Comparison of ENCODE assay signal across 29 cellular contexts in the genomic region with DNA sequence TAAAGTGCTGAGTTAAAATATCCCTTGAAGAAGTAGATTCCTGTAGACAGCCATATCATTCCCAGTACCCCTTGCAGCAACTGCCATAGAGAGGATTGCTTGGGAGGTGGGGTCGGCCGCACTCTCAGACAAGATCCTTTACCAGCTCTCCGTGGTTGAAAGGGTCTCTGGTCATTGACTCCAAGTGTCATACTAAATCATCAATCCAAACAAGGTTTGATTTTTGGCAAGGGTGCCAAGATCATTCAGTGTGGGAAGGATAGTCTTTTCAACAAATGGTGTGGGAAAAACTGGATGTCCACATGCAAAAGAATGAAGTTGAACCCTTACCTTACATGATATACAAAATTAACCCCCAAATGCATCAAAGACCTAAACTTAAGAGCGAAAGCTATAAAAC. TPM values are rescaled to one million over a fixed set of nuclear protein-coding genes. Genes with fewer than 3 reads are reported as not detected.
DNase-seq lines count a peak whose midpoint lies in the region; ATAC-seq, FAIRE-seq and TF ChIP-seq lines count a peak whose summit lies in the region.
"Had no signal": no experiment of that assay in that cellular context is flagged by ENCODE, and none has a peak within 500 bp of the region (broad histone marks: within the 10 kb centered on the region; RNA-seq: fewer than 3 reads in every experiment).

No MANE protein-coding gene starts in this region.

- no peaks in the 10 kb centered on the region for H3K79me2 ChIP-seq in osteoblast (ENCODE audit: insufficient read depth, low read length)

- no peaks in the 10 kb centered on the region for H3K9me3 ChIP-seq in osteoblast (ENCODE audit: low read depth, low read length)
- no peaks in the 10 kb centered on the region for H3K9me3 ChIP-seq in mucosa of descending colon
- H3K9me3 ChIP-seq: BE2C, BLaER1 had no signal

- no peak overlapping the region for H2AFZ ChIP-seq in osteoblast (ENCODE audit: low read length)

- no peaks in the 10 kb centered on the region for H3K36me3 Mint-ChIP-seq in activated CD8-positive, alpha-beta memory T cell treated with anti-CD3 and anti-CD28 coated beads, Interleukin-2, amount 10 ng/mL, durations not matched to agents 7 days and 5 days
- H3K36me3 Mint-ChIP-seq: CD14-positive monocyte; CD4-positive, alpha-beta memory T cell; CD4-positive, CD25-positive, alpha-beta regulatory T cell; CD8-positive, alpha-beta memory T cell had no signal

- no peak overlapping the region for H3K27ac Mint-ChIP-seq in activated CD8-positive, alpha-beta memory T cell treated with anti-CD3 and anti-CD28 coated beads, Interleukin-2, amount 10 ng/mL, durations not matched to agents 7 days and 5 days
- H3K27ac Mint-ChIP-seq: CD14-positive monocyte; CD4-positive, CD25-positive, alpha-beta regulatory T cell; CD8-positive, alpha-beta memory T cell had no signal

- H3K4me3 ChIP-seq in osteoblast (ENCODE audit: insufficient read depth, low read length) (no peak overlapping the region), mucosa of descending colon (no peak overlapping the region)
- H3K4me3 ChIP-seq: BLaER1, GM12878 had no signal

- DNase-seq in activated CD8-positive, alpha-beta memory T cell treated with anti-CD3 and anti-CD28 coated beads, Interleukin-2, amount 10 ng/mL, durations not matched to agents 7 days and 5 days: peak; percentile 26
- DNase-seq in activated CD8-positive, alpha-beta memory T cell treated with anti-CD3 and anti-CD28 coated beads, Interleukin-2, amount 50 U/mL, for 4 hours: no peak
- no peak for DNase-seq in HTR-8/SVneo (ENCODE audit: insufficient read length, low spot score)
- DNase-seq in osteoblast (ENCODE audit: insufficient read length, low spot score, missing footprints): peak; percentile 34
- DNase-seq in posterior vena cava (ENCODE audit: low spot score): peak; percentile 11
- DNase-seq in NCI-H2107 treated with DMSO at 0.1 percent for 48 hours (lab: John Stamatoyannopoulos, UW; ENCODE audit: unreplicated experiment): no peak
- DNase-seq in mucosa of descending colon: no peak
- DNase-seq: ACHN; BE2C; C1 segment of cervical spinal cord; CD4-positive, alpha-beta memory T cell; CD4-positive, CD25-positive, alpha-beta regulatory T cell; CD8-positive, alpha-beta memory T cell; COR-L47; DMS 273 treated with DMSO at 0.1 percent for 48 hours; DMS153; DMS53; DMS79; DND-41; EL; GDM1 had no signal

- H3K27me3 Mint-ChIP-seq in activated CD8-positive, alpha-beta memory T cell treated with anti-CD3 and anti-CD28 coated beads, Interleukin-2, amount 10 ng/mL, durations not matched to agents 7 days and 5 days: peaks cover 61% of the 10 kb centered on the region

- H3K9me3 Mint-ChIP-seq in activated CD8-positive, alpha-beta memory T cell treated with anti-CD3 and anti-CD28 coated beads, Interleukin-2, amount 10 ng/mL, durations not matched to agents 7 days and 5 days (ENCODE audit: low read depth): no peaks in the 10 kb centered on the region
- H3K9me3 Mint-ChIP-seq: CD4-positive, alpha-beta memory T cell had no signal

- peaks cover 10% of the 10 kb centered on the region for H3K4me1 ChIP-seq in osteoblast (ENCODE audit: insufficient read depth, low read length)
- H3K4me1 ChIP-seq in mucosa of descending colon (ENCODE audit: low read depth): peaks cover 6% of the 10 kb centered on the region
- H3K4me1 ChIP-seq: BE2C had no signal

- H3K4me1 Mint-ChIP-seq in activated CD8-positive, alpha-beta memory T cell treated with anti-CD3 and anti-CD28 coated beads, Interleukin-2, amount 10 ng/mL, durations not matched to agents 7 days and 5 days: no peaks in the 10 kb centered on the region
- H3K4me1 Mint-ChIP-seq: CD4-positive, alpha-beta memory T cell; CD4-positive, CD25-positive, alpha-beta regulatory T cell had no signal

- peaks cover 31% of the 10 kb centered on the region for H3K27me3 ChIP-seq in osteoblast (ENCODE audit: insufficient read depth, low read length)
- H3K27me3 ChIP-seq: BE2C, BLaER1 had no signal

- no peak overlapping the region for H3K27ac ChIP-seq in osteoblast (ENCODE audit: low read depth, low read length)
- H3K27ac ChIP-seq: 22Rv1, BLaER1 had no signal

- CTCF ChIA-PET in activated CD8-positive, alpha-beta memory T cell treated with anti-CD3 and anti-CD28 coated beads, Interleukin-2, amount 10 ng/mL, durations not matched to agents 7 days and 5 days (lab: Charles Lee): interaction anchor here (1.3 to 2.8 kb wide), 2 partner anchors 10 to 28 kb away, joined by 3 to 10 read pairs; no protein-coding TSS in a partner anchor

- TF ChIP-seq CTCF in osteoblast (IDR thresholded peaks at IDR 0.05; ENCODE audit: extremely low read depth, low read depth, low read length) (no peak), mucosa of descending colon (IDR thresholded peaks at IDR 0.05) (no peak)

- intact Hi-C loops in posterior vena cava (cut with DNase I) (no loop called here), mucosa of descending colon (cut with DNase I, micrococcal nuclease) (no loop called here)

- no peak overlapping the region for H3K4me2 ChIP-seq in osteoblast (ENCODE audit: insufficient read depth, low read length)
- H3K4me2 ChIP-seq: BLaER1 had no signal

- H3K36me3 ChIP-seq in osteoblast (ENCODE audit: insufficient read depth, low read length) (no peaks in the 10 kb centered on the region), mucosa of descending colon (ENCODE audit: low read depth) (no peaks in the 10 kb centered on the region)
- H3K36me3 ChIP-seq: BE2C, BLaER1 had no signal

- no peaks in the 10 kb centered on the region for H4K20me1 ChIP-seq in osteoblast (ENCODE audit: insufficient read depth, low read length)
- H4K20me1 ChIP-seq: BLaER1 had no signal

- peak; percentile 16 for FAIRE-seq in HTR-8/SVneo (lab: Jason Lieb, UNC)
- FAIRE-seq: GM12878, GM12892, GM18507 had no signal

- H3K4me3 Mint-ChIP-seq in activated CD8-positive, alpha-beta memory T cell treated with anti-CD3 and anti-CD28 coated beads, Interleukin-2, amount 10 ng/mL, durations not matched to agents 7 days and 5 days: no peak overlapping the region
- H3K4me3 Mint-ChIP-seq: CD4-positive, alpha-beta memory T cell; CD4-positive, CD25-positive, alpha-beta regulatory T cell; CD8-positive, alpha-beta memory T cell had no signal

- no peak for ATAC-seq in activated CD8-positive, alpha-beta memory T cell treated with anti-CD3 and anti-CD28 coated beads, Interleukin-2, amount 10 ng/mL, durations not matched to agents 7 days and 5 days
- no peak for ATAC-seq in mucosa of descending colon
- ATAC-seq: GM12878 had no signal

RNA-seq across cellular contexts. Expression of a gene that starts 21.8 kb away (rescaled TPM):
- total RNA-seq in activated CD8-positive, alpha-beta memory T cell treated with anti-CD3 and anti-CD28 coated beads, Interleukin-2, amount 10 ng/mL, durations not matched to agents 7 days and 5 days: not detected
- total RNA-seq in osteoblast (10.3 and 11.6 TPM in 2 replicates), posterior vena cava (10 to 100 TPM; 11.2 to 16.5 TPM), mucosa of descending colon (1 to 10 TPM; 6.6 to 9.0 (median 8.2) TPM)
- total RNA-seq: A673; CD4-positive, alpha-beta memory T cell; CD4-positive, CD25-positive, alpha-beta regulatory T cell had no signal

RNA-seq across cellular contexts. Expression of a gene that starts 30.8 kb away (rescaled TPM):
- not detected for total RNA-seq in activated CD8-positive, alpha-beta memory T cell treated with anti-CD3 and anti-CD28 coated beads, Interleukin-2, amount 10 ng/mL, durations not matched to agents 7 days and 5 days
- total RNA-seq in osteoblast: 0.59 TPM in 1 of 2 replicates, not detected in the other
- total RNA-seq in posterior vena cava: under 1 TPM in 1 of 2 donors, not detected in 1; 0.24 TPM
- not detected for total RNA-seq in mucosa of descending colon
- total RNA-seq: A673; CD4-positive, alpha-beta memory T cell; CD4-positive, CD25-positive, alpha-beta regulatory T cell; CD8-positive, alpha-beta memory T cell; Daoy; GM12878 had no signal

Comparison
In these comparisons a context has a peak if more than half of its experiments do, and no peak if none do; other contexts are left out.
1. DNase-seq: peak in activated CD8-positive, alpha-beta memory T cell treated with anti-CD3 and anti-CD28 coated beads, Interleukin-2, amount 10 ng/mL, durations not matched to agents 7 days and 5 days (single experiment), osteoblast (single experiment) and posterior vena cava (single experiment); none in activated CD8-positive, alpha-beta memory T cell treated with anti-CD3 and anti-CD28 coated beads, Interleukin-2, amount 50 U/mL, for 4 hours (single experiment), HTR-8/SVneo (single experiment), NCI-H2107 treated with DMSO at 0.1 percent for 48 hours (single experiment) and mucosa of descending colon (0 of 3).
2. RNA of a gene that starts 21.8 kb away (total RNA-seq): 11.2 to 16.5 TPM in posterior vena cava, 10.3 to 11.6 TPM in osteoblast and 6.6 to 9.0 TPM in mucosa of descending colon; not detected in activated CD8-positive, alpha-beta memory T cell treated with anti-CD3 and anti-CD28 coated beads, Interleukin-2, amount 10 ng/mL, durations not matched to agents 7 days and 5 days; every median in the first group is over 4 times any median in the second.